In the genomic region with DNA sequence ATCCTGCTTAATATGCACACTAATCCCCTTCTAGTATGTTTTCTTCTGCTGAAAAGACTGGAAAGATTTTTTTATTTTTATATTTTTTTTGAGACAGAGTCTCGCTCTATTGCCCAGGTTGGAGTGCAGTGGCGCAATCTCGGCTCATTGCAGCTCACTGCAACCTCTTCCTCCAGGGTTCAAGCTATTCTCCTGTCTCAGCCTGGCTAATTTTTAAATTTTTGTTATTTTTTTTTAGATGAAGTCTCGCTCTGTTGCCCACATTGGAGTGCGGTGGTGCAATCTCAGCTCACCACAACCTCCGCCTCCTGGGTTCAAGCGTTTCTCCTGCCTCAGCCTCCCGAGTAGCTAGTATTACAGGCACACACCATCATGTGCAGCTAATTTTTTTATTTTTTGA, we compare ENCODE assay signal across 5 cellular contexts.
DNase-seq lines count a peak whose midpoint lies in the region; TF ChIP-seq lines count a peak whose summit lies in the region.
"Not testable (repeated sequence)": the region's sequence is repeated elsewhere in the genome, so short reads cannot be mapped to it uniquely, and the experiment has no call there.

No MANE protein-coding gene starts in this region.

- in situ Hi-C loops in Caki2 (cut with HindIII; ENCODE audit: low pct_unique_long_range_greater_than_20kb, low sequenced_read_pairs) = not testable (repeated sequence)

- DNase-seq in Caki2 (ENCODE audit: low read depth) = peak; percentile 61
- DNase-seq in NB4 (ENCODE audit: low read depth) = peak; percentile 0
- DNase-seq in epithelial cell of proximal tubule (ENCODE audit: low read depth) = not testable (repeated sequence)
- DNase-seq in kidney tubule cell (ENCODE audit: low spot score) = peak; percentile 46
- DNase-seq in renal cortical epithelial cell (ENCODE audit: low read depth) = peak; percentile 66

- not testable (repeated sequence) for H3K4me3 ChIP-seq in NB4 (ENCODE audit: low read depth, low read length)
- peak overlapping the region; percentile 76 for H3K4me3 ChIP-seq in epithelial cell of proximal tubule (ENCODE audit: low read depth, low read length)

- not testable (repeated sequence) for TF ChIP-seq CTCF in NB4 (IDR thresholded peaks at IDR 0.05; ENCODE audit: low read depth, low read length); epithelial cell of proximal tubule (conservative IDR thresholded peaks at IDR 0.05; ENCODE audit: low read depth, low read length)

- not testable (repeated sequence) for TF ChIP-seq POLR2A in NB4 (IDR thresholded peaks at IDR 0.05; ENCODE audit: extremely low read depth, insufficient read length)
